25 cellular contexts compared by ENCODE assay signal in the genomic region with DNA sequence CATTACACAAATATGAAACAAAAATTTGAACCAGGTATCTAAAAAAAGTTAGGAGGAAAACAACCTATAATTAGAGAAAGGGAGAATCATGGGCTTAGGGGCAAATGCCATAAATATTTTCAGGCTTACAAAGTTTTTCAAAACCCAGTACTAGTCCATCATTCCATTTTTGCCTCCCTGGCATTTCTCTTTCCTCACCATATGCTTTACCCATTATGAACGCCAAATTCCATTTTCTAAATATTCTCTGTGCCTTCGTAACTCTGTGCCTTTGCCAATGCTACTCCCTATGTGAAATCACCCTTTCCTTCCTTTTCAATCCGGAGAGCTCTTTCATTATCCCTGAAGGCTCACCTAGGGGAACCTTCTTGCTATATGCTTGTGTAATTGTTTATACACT.
"Had no signal": no experiment of that assay in that cellular context is flagged by ENCODE, and none has a peak within 500 bp of the region (broad histone marks: within the 10 kb centered on the region; RNA-seq: fewer than 3 reads in every experiment).

No MANE protein-coding gene starts in this region.

- H3K9ac ChIP-seq: KMS-11 had no signal

- H3K27ac ChIP-seq: HL-60, KMS-11, SJSA1, SK-N-MC had no signal

- H3K36me3 ChIP-seq: MG63, SJSA1 had no signal

- H3K27me3 Mint-ChIP-seq: IgD-negative memory B cell had no signal

- H3K4me2 ChIP-seq: KMS-11 had no signal

- DNase-seq: Kasumi-1, MG63, NCI-H1092, NCI-H1105 treated with DMSO at 0.1 percent for 48 hours, NCI-H1417 treated with DMSO at 0.1 percent for 48 hours, NCI-H146, NCI-H1694 treated with DMSO at 0.1 percent for 48 hours, NCI-H1930, NCI-H2081, NCI-H2171, NCI-H226, NCI-H446, NCI-H510A, NCI-H524 treated with DMSO at 0.1 percent for 48 hours, NCI-H69, NCI-H774, Right ventricle myocardium superior, RPMI8226, SIG-M5 had no signal

- H3K27me3 ChIP-seq: MG63 had no signal

- H3K4me3 ChIP-seq: K562, MG63, SJSA1, SK-N-MC had no signal

- H3K4me3 Mint-ChIP-seq: IgD-negative memory B cell had no signal

- H3K27ac Mint-ChIP-seq: IgD-negative memory B cell had no signal

- H3K4me1 ChIP-seq: SJSA1 had no signal

- ATAC-seq: K562 had no signal

- H3K9me3 ChIP-seq: SJSA1 had no signal

- H3K36me3 Mint-ChIP-seq: IgD-negative memory B cell had no signal

- H3K4me1 Mint-ChIP-seq: IgD-negative memory B cell had no signal
